ENCODE assay signal across 25 cellular contexts in genomic region chr10:116738359-116738738, GRCh38. TPM values are rescaled to one million over a fixed set of nuclear protein-coding genes. Genes with fewer than 3 reads are reported as not detected.
"Had no signal": no experiment of that assay in that cellular context is flagged by ENCODE, and none has a peak within 500 bp of the region (broad histone marks: within the 10 kb centered on the region; RNA-seq: fewer than 3 reads in every experiment).

No MANE protein-coding gene starts in this region.

- ATAC-seq: left colon; left lung; lower lobe of right lung; naive thymus-derived CD8-positive, alpha-beta T cell; stimulated activated naive B cell treated with anti-CD40 and anti-IgM and Interleukin-4, amounts not matched to agents 10 μg/mL and 1 μg/mL and 100 μg/mL, for 72 hours; stimulated activated naive CD8-positive, alpha-beta T cell treated with anti-CD3 and anti-CD28 coated beads, Interleukin-15, Interleukin-2, amounts not matched to agents 100 U/mL and 50 U/mL, for 24 hours had no signal

- H3K27ac Mint-ChIP-seq: immature natural killer cell; nephron progenitor cell; progenitor cell of endocrine pancreas; stimulated activated naive B cell treated with anti-CD40 and anti-IgM and Interleukin-4, amounts not matched to agents 10 μg/mL and 1 μg/mL and 100 μg/mL, for 72 hours; type B pancreatic cell had no signal

- H3K9me3 ChIP-seq: left lung, lower lobe of right lung, ovary, right atrium auricular region, stomach, suprapubic skin, thoracic aorta, tibial artery, uterus had no signal

- H3K9me3 Mint-ChIP-seq: type B pancreatic cell had no signal

- H3K4me3 ChIP-seq: left lung, lower lobe of right lung, ovary, right atrium auricular region, skin epidermis, stomach, suprapubic skin, thoracic aorta, tibial artery, uterus had no signal

- H3K36me3 Mint-ChIP-seq: immature natural killer cell; stimulated activated naive B cell treated with anti-CD40 and anti-IgM and Interleukin-4, amounts not matched to agents 10 μg/mL and 1 μg/mL and 100 μg/mL, for 72 hours; type B pancreatic cell had no signal

- H3K27ac ChIP-seq: left lung, lower lobe of right lung, ovary, right atrium auricular region, skin epidermis, stomach, suprapubic skin, thoracic aorta, tibial artery, uterus had no signal

- H3K4me3 Mint-ChIP-seq: immature natural killer cell; nephron progenitor cell; stimulated activated naive B cell treated with anti-CD40 and anti-IgM and Interleukin-4, amounts not matched to agents 10 μg/mL and 1 μg/mL and 100 μg/mL, for 72 hours; type B pancreatic cell had no signal

- H3K27me3 ChIP-seq: ovary, right atrium auricular region, tibial artery, uterus had no signal

- DNase-seq: immature natural killer cell; kidney; left colon; left lung; lower lobe of right lung; mammary epithelial cell; mesenchymal stem cell; naive thymus-derived CD8-positive, alpha-beta T cell; nephron progenitor cell; stimulated activated CD4-positive, alpha-beta T cell treated with anti-CD3 and anti-CD28 coated beads, Interleukin-12 subunit alpha, Interleukin-12 subunit beta, amount 100 ng/mL, for 4 hours; stimulated activated CD4-positive, alpha-beta T cell treated with anti-CD3 and anti-CD28 coated beads, Interleukin-15, amount 100 ng/mL, for 24 hours; stimulated activated CD4-positive, alpha-beta T cell treated with anti-CD3 and anti-CD28 coated beads, Interleukin-2, amount 100 ng/mL, for 24 hours; stimulated activated CD4-positive, alpha-beta T cell treated with anti-CD3 and anti-CD28 coated beads, Interleukin-4, amount 100 ng/mL, for 1 hour; stimulated activated naive B cell treated with anti-CD40 and anti-IgM and Interleukin-4, amounts not matched to agents 10 μg/mL and 1 μg/mL and 100 μg/mL, for 72 hours; stimulated activated naive CD8-positive, alpha-beta T cell treated with anti-CD3 and anti-CD28 coated beads, Interleukin-15, Interleukin-2, amounts not matched to agents 100 U/mL and 50 U/mL, for 24 hours; stomach; tibial artery; uterus had no signal

- H3K36me3 ChIP-seq: left lung, lower lobe of right lung, ovary, right atrium auricular region, stomach, suprapubic skin, thoracic aorta, tibial artery, uterus had no signal

- H3K4me1 Mint-ChIP-seq: immature natural killer cell, nephron progenitor cell had no signal

RNA-seq across cellular contexts. Expression of gene HSPA12A, which starts 4.0 kb away (rescaled TPM):
- total RNA-seq: naive thymus-derived CD8-positive, alpha-beta T cell had no signal
- polyA plus RNA-seq: naive thymus-derived CD8-positive, alpha-beta T cell had no signal
